In genomic region chr17:42682400-42683384, GRCh38 we compare ENCODE assay signal across 8 cellular contexts. TPM values are rescaled to one million over a fixed set of nuclear protein-coding genes. Genes with fewer than 3 reads are reported as not detected.
DNase-seq lines count a peak whose midpoint lies in the region; ATAC-seq, FAIRE-seq and TF ChIP-seq lines count a peak whose summit lies in the region.

Gene CNTNAP1 (plus strand): TSS chr17:42682531. CDS start chr17:42682830, 299 bp downstream.

- peak within 1 kb of the TSS; percentile 60 for H3K4me3 ChIP-seq in HEK293 (ENCODE audit: low read depth, low read length)
- H3K4me3 ChIP-seq in kidney (ENCODE audit: low read length in 2 of 2) = peak within 1 kb of the TSS in 1 of 2 donors; percentile 4

- H3K9me3 ChIP-seq in HEK293 (ENCODE audit: control insufficient read depth, insufficient read depth, low read depth, low read length) (no peaks in the 10 kb centered on the region), kidney (ENCODE audit: control insufficient read depth in 1 of 2, low read length in 2 of 2) (no peaks in the 10 kb centered on the region)

- peak within 1 kb of the TSS; percentile 74 for H3K27ac Mint-ChIP-seq in stimulated activated memory B cell treated with anti-CD40 and anti-IgM and Interleukin-4, amounts not matched to agents 10 μg/mL and 1 μg/mL and 100 μg/mL, for 72 hours

- peak within 1 kb of the TSS in 1 of 2 donors; percentile 10 for H3K9ac ChIP-seq in kidney (ENCODE audit: low read length in 2 of 2)

- TF ChIP-seq CTCF in HEK293 (tag by site-specific recombination; IDR thresholded peaks at IDR 0.05) = no peak
- TF ChIP-seq CTCF in RWPE1 (conservative IDR thresholded peaks at IDR 0.05; ENCODE audit: low read depth) = no peak
- no peak for TF ChIP-seq CTCF in kidney (IDR thresholded peaks at IDR 0.05; ENCODE audit: borderline replicate concordance, extremely low read depth, insufficient read depth)

- H3K36me3 ChIP-seq in HEK293 (ENCODE audit: control insufficient read depth in 2 of 2, insufficient read depth in 1 of 2, low read length in 2 of 2) (peaks cover 0 to 16% of the 10 kb centered on the region in 2 experiments; a peak in 1 of 3 replicates), kidney (ENCODE audit: control insufficient read depth in 1 of 2, insufficient read depth in 2 of 2, low read length in 2 of 2) (no peaks in the 10 kb centered on the region)

- H3K27me3 Mint-ChIP-seq in stimulated activated memory B cell treated with anti-CD40 and anti-IgM and Interleukin-4, amounts not matched to agents 10 μg/mL and 1 μg/mL and 100 μg/mL, for 72 hours = no peaks in the 10 kb centered on the region

- ATAC-seq in stimulated activated memory B cell treated with anti-CD40 and anti-IgM and Interleukin-4, amounts not matched to agents 10 μg/mL and 1 μg/mL and 100 μg/mL, for 72 hours = no peak

- CTCF ChIA-PET in HEK293 (lab: Yijun Ruan, JAX) = interaction anchor here (0.6 to 2.7 kb wide), 11 partner anchors 11 to 955 kb away, joined by 3 to 17 read pairs (median 3); partner anchors contain the start of gene PSMC3IP
- CTCF ChIA-PET in RWPE1 (lab: Yijun Ruan, JAX) = interaction anchor here (0.5 to 1.9 kb wide), 3 partner anchors 9 to 105 kb away, joined by 3 to 12 read pairs (median 4); partner anchors contain the start of gene PSMC3IP

- peak within 1 kb of the TSS; percentile 97 for H3K4me3 Mint-ChIP-seq in stimulated activated memory B cell treated with anti-CD40 and anti-IgM and Interleukin-4, amounts not matched to agents 10 μg/mL and 1 μg/mL and 100 μg/mL, for 72 hours

- H3K9me3 Mint-ChIP-seq in stimulated activated memory B cell treated with anti-CD40 and anti-IgM and Interleukin-4, amounts not matched to agents 10 μg/mL and 1 μg/mL and 100 μg/mL, for 72 hours = no peaks in the 10 kb centered on the region

- intact Hi-C loops in kidney (cut with DNase I) = no loop called here

- peak within 1 kb of the TSS; percentile 48; the same call in 1 of the 2 replicates for H3K27ac ChIP-seq in HEK293 (ENCODE audit: extremely low read depth, low read depth, low read length)
- peak within 1 kb of the TSS; percentile 99 for H3K27ac ChIP-seq in RWPE1
- peak within 1 kb of the TSS in 1 of 2 donors; percentile 23 for H3K27ac ChIP-seq in kidney (ENCODE audit: low read depth in 2 of 2, low read length in 2 of 2)

- FAIRE-seq in kidney (lab: Jason Lieb, UNC) = no peak

- in situ Hi-C loops in Caki2 (cut with HindIII; ENCODE audit: low pct_unique_long_range_greater_than_20kb, low sequenced_read_pairs) = no loop called here

- H3K4me1 ChIP-seq in HEK293 (ENCODE audit: control insufficient read depth, insufficient read depth, low read length) (peaks cover 14% of the 10 kb centered on the region), kidney (ENCODE audit: control insufficient read depth in 1 of 2, insufficient read depth in 1 of 2, low read depth in 1 of 2, low read length in 2 of 2) (peaks cover 3 to 32% of the 10 kb centered on the region in 2 donors)

- peaks cover 56% of the 10 kb centered on the region for H3K4me1 Mint-ChIP-seq in stimulated activated memory B cell treated with anti-CD40 and anti-IgM and Interleukin-4, amounts not matched to agents 10 μg/mL and 1 μg/mL and 100 μg/mL, for 72 hours

- peaks cover 6% of the 10 kb centered on the region for H3K36me3 Mint-ChIP-seq in stimulated activated memory B cell treated with anti-CD40 and anti-IgM and Interleukin-4, amounts not matched to agents 10 μg/mL and 1 μg/mL and 100 μg/mL, for 72 hours

- POLR2A ChIA-PET in HEK293 (lab: Yijun Ruan, JAX) = interaction anchor here (0.8 to 1.5 kb wide), 17 partner anchors 15 to 665 kb away, joined by 3 to 11 read pairs (median 4); partner anchors contain the start of genes BECN1, PSMC3IP, RETREG3 and TUBG1
- POLR2A ChIA-PET in RWPE1 (lab: Yijun Ruan, JAX; ENCODE audit: low non-redundant PET) = no interaction called here

- DNase-seq in Caki2 (ENCODE audit: low read depth) (peak; percentile 30), RWPE1 (ENCODE audit: low spot score) (peak; percentile 55), cerebellum (ENCODE audit: low spot score) (peak; percentile 82), kidney (peak; percentile 89), GF-D8 (lab: John Stamatoyannopoulos, UW) (no peak), OCI-M2 (lab: John Stamatoyannopoulos, UW; ENCODE audit: unreplicated experiment) (no peak)

TF ChIP-seq in HEK293, 187 proteins besides CTCF, POLR2A, EP300 and RAD21 (continues in another document):
- no peak; the same call in none of the 2 replicates for TF ChIP-seq ZBTB7A (tag by site-specific recombination; IDR thresholded peaks at IDR 0.05; ENCODE audit: low read depth)
- TF ChIP-seq ZNF654 (tag by site-specific recombination; IDR thresholded peaks at IDR 0.05; ENCODE audit: low read depth) = no peak
- no peak for TF ChIP-seq ZNF114 (tag by site-specific recombination; IDR thresholded peaks at IDR 0.05)
- peak; percentile 78; the same call in 1 of the 2 replicates for TF ChIP-seq ZEB2 (tag by site-specific recombination; IDR thresholded peaks at IDR 0.05)
- TF ChIP-seq ZNF501 (tag by site-specific recombination; IDR thresholded peaks at IDR 0.05) = peak; percentile 76
- no peak for TF ChIP-seq ZNF19 (tag by site-specific recombination; IDR thresholded peaks at IDR 0.05; ENCODE audit: low read depth)
- no peak for TF ChIP-seq ZNF677 (tag by site-specific recombination; IDR thresholded peaks at IDR 0.05)
- no peak for TF ChIP-seq ZSCAN16 (tag by site-specific recombination; IDR thresholded peaks at IDR 0.05)
- TF ChIP-seq PRDM1 (tag by site-specific recombination; IDR thresholded peaks at IDR 0.05) = peak; percentile 94
- no peak for TF ChIP-seq ZBTB1 (tag by site-specific recombination; IDR thresholded peaks at IDR 0.05)
- TF ChIP-seq ZNF585B (tag by site-specific recombination; IDR thresholded peaks at IDR 0.05) = no peak
- peak; percentile 65 for TF ChIP-seq KLF16 (tag by site-specific recombination; IDR thresholded peaks at IDR 0.05)
- no peak for TF ChIP-seq ZNF621 (tag by site-specific recombination; IDR thresholded peaks at IDR 0.05)
- no peak for TF ChIP-seq ZNF426 (tag by site-specific recombination; IDR thresholded peaks at IDR 0.05)
- no peak for TF ChIP-seq ZNF670 (tag by site-specific recombination; IDR thresholded peaks at IDR 0.05; ENCODE audit: low read depth)
- peak; percentile 79 for TF ChIP-seq SP7 (tag by site-specific recombination; IDR thresholded peaks at IDR 0.05)
- TF ChIP-seq ZNF416 (tag by site-specific recombination; IDR thresholded peaks at IDR 0.05) = no peak
- peak; percentile 63; the same call in 1 of the 2 replicates for TF ChIP-seq ZNF843 (tag by site-specific recombination; IDR thresholded peaks at IDR 0.05)
- no peak for TF ChIP-seq ZNF529 (tag by site-specific recombination; IDR thresholded peaks at IDR 0.05; ENCODE audit: insufficient replicate concordance)
- peak; percentile 43; the same call in 1 of the 2 replicates for TF ChIP-seq ZFHX2 (tag by site-specific recombination; conservative IDR thresholded peaks at IDR 0.05)
- TF ChIP-seq ZNF776 (tag by site-specific recombination; IDR thresholded peaks at IDR 0.05; ENCODE audit: borderline replicate concordance) = no peak
- TF ChIP-seq ZNF645 (tag by site-specific recombination; IDR thresholded peaks at IDR 0.05) = no peak
- no peak for TF ChIP-seq YY1 (tag by site-specific recombination; IDR thresholded peaks at IDR 0.05)

RNA-seq across cellular contexts. Expression of gene CNTNAP1, which starts in this region (rescaled TPM):
- 2.0 and 3.2 TPM in 2 replicates for total RNA-seq in Caki2 (2014; rRNA removed; shearing (Covaris generic); ENCODE audit: low replicate concordance)
- total RNA-seq in cerebellum (13.0 TPM), kidney (9.1 TPM)
- polyA plus RNA-seq in kidney (ENCODE audit: insufficient read depth, low read depth, low replicate concordance) = 1.4 TPM

Comparison
In these comparisons a context has a peak if more than half of its experiments do, and no peak if none do; other contexts are left out.
1. DNase-seq: peak in Caki2 (single experiment), RWPE1 (single experiment), cerebellum (single experiment) and kidney (single experiment); none in GF-D8 (single experiment) and OCI-M2 (single experiment).